ENCODE assay signal across 21 cellular contexts in genomic region chr1:171792656-171793055, GRCh38.
"Had no signal": no experiment of that assay in that cellular context is flagged by ENCODE, and none has a peak within 500 bp of the region (broad histone marks: within the 10 kb centered on the region; RNA-seq: fewer than 3 reads in every experiment).

No MANE protein-coding gene starts in this region.

- ATAC-seq: body of pancreas; esophagus mucosa; left cardiac atrium; left ventricle myocardium superior; mucosa of descending colon; natural killer cell treated with Interleukin-12 subunit alpha and Interleukin-12 subunit beta and Interleukin-15 and Interleukin-18, amount 100 ng/mL, for 72 hours; right cardiac atrium had no signal

- H3K27ac ChIP-seq: adrenal gland, body of pancreas, spleen, tibial nerve had no signal

- H3K4me3 ChIP-seq: adrenal gland, body of pancreas, mucosa of descending colon, spleen, tibial nerve had no signal

- DNase-seq: activated CD4-positive, alpha-beta T cell treated with anti-CD3 and anti-CD28 coated beads for 1 hour; activated CD4-positive, alpha-beta T cell treated with anti-CD3 and anti-CD28 coated beads, Interleukin-2, amount 50 U/mL, for 1 hour; activated CD8-positive, alpha-beta memory T cell treated with anti-CD3 and anti-CD28 coated beads, Interleukin-2, amount 50 U/mL, for 48 hours; activated gamma-delta T cell; activated naive CD4-positive, alpha-beta T cell treated with anti-CD3 and anti-CD28 coated beads, Interleukin-2, amount 50 U/mL, for 16 hours; adrenal gland; aorta; body of pancreas; head of caudate nucleus; hippocampal formation; left cardiac atrium; left ventricle myocardium superior; mucosa of descending colon; posterior cingulate gyrus; right cardiac atrium; spleen; stimulated activated naive CD4-positive, alpha-beta T cell treated with Interleukin-2 at 50 U/mL for 16 hours; T-helper 2 cell had no signal

- H3K9me3 ChIP-seq: adrenal gland, body of pancreas, mucosa of descending colon, spleen, tibial nerve had no signal

- H3K9me3 Mint-ChIP-seq: natural killer cell treated with Interleukin-12 subunit alpha and Interleukin-12 subunit beta and Interleukin-15 and Interleukin-18, amount 100 ng/mL, for 72 hours had no signal

- H3K27me3 Mint-ChIP-seq: natural killer cell treated with Interleukin-12 subunit alpha and Interleukin-12 subunit beta and Interleukin-15 and Interleukin-18, amount 100 ng/mL, for 72 hours had no signal

- H3K4me3 Mint-ChIP-seq: natural killer cell treated with Interleukin-12 subunit alpha and Interleukin-12 subunit beta and Interleukin-15 and Interleukin-18, amount 100 ng/mL, for 72 hours had no signal

- H3K27me3 ChIP-seq: adrenal gland, body of pancreas, spleen, tibial nerve had no signal
